In genomic region chr6:41039060-41039998, GRCh38 we compare ENCODE assay signal across 1 cellular context.
A peak's percentile ranks its signal among the peaks of the same experiment; 100 is the strongest.
TF ChIP-seq lines count a peak whose summit lies in the region.

TSS of gene UNC5CL (minus strand) at chr6:41039221. CDS start at chr6:41035074, 4,147 bp downstream.

TF ChIP-seq in HepG2, 621 proteins besides CTCF, POLR2A, EP300 and RAD21 (continued from another document and continues in another):
- TF ChIP-seq ZNF660 (CRISPR knock-in tag; IDR thresholded peaks at IDR 0.05; ENCODE audit: borderline replicate concordance, low read depth) (no peak), HOMEZ (CRISPR knock-in tag; IDR thresholded peaks at IDR 0.05; ENCODE audit: low read depth) (no peak), HNRNPUL1 (IDR thresholded peaks at IDR 0.05; ENCODE audit: low read depth, low read length) (no peak), HMGXB4 (CRISPR knock-in tag; IDR thresholded peaks at IDR 0.05; ENCODE audit: borderline replicate concordance in 1 of 2, low read depth in 1 of 2) (peak in 1 of 2 experiments; percentile 6; a peak in 1 of 4 replicates), ZNF670 (CRISPR knock-in tag; IDR thresholded peaks at IDR 0.05; ENCODE audit: borderline replicate concordance) (no peak), SMC3 (IDR thresholded peaks at IDR 0.05; ENCODE audit: low read length) (peak; percentile 59; the same call in 1 of the 2 replicates), ZNF512B (CRISPR knock-in tag; IDR thresholded peaks at IDR 0.05; ENCODE audit: borderline replicate concordance) (no peak), ATF1 (CRISPR knock-in tag; IDR thresholded peaks at IDR 0.05) (no peak), MIER2 (CRISPR knock-in tag; IDR thresholded peaks at IDR 0.05) (no peak), ZNF761 (CRISPR knock-in tag; conservative IDR thresholded peaks at IDR 0.05) (no peak), PRDM15 (CRISPR knock-in tag; IDR thresholded peaks at IDR 0.05) (no peak), ZFP36L1 (CRISPR knock-in tag; IDR thresholded peaks at IDR 0.05) (no peak), ZNF280D (CRISPR knock-in tag; IDR thresholded peaks at IDR 0.05) (peak; percentile 14; the same call in 1 of the 2 replicates), ZNF407 (CRISPR knock-in tag; IDR thresholded peaks at IDR 0.05; ENCODE audit: not compliant biosample characterization) (no peak), ZNF121 (CRISPR knock-in tag; IDR thresholded peaks at IDR 0.05) (no peak), ZNF484 (CRISPR knock-in tag; IDR thresholded peaks at IDR 0.05; ENCODE audit: borderline replicate concordance, low read depth) (no peak), ZFP41 (CRISPR knock-in tag; IDR thresholded peaks at IDR 0.05; ENCODE audit: borderline replicate concordance) (no peak), ZFP82 (CRISPR knock-in tag; IDR thresholded peaks at IDR 0.05; ENCODE audit: borderline replicate concordance) (no peak), ZNF282 (IDR thresholded peaks at IDR 0.05; ENCODE audit: partially characterized antibody) (no peak), PCBP2 (optimal IDR thresholded peaks at IDR 0.05; ENCODE audit: low read depth, low read length, poor library complexity, severe bottlenecking) (no peak), ZNF879 (CRISPR knock-in tag; IDR thresholded peaks at IDR 0.05) (no peak), PAWR (CRISPR knock-in tag; IDR thresholded peaks at IDR 0.05; ENCODE audit: borderline replicate concordance) (no peak), ZNF558 (CRISPR knock-in tag; IDR thresholded peaks at IDR 0.05; ENCODE audit: borderline replicate concordance) (no peak), RORA (CRISPR knock-in tag; IDR thresholded peaks at IDR 0.05) (no peak), TBX2 (CRISPR knock-in tag; IDR thresholded peaks at IDR 0.05; ENCODE audit: borderline replicate concordance) (no peak), RELA (CRISPR knock-in tag; IDR thresholded peaks at IDR 0.05) (0 out of 2 replicates have a peak, but pooled peaks have one; percentile 18), NCOR1 (IDR thresholded peaks at IDR 0.05; ENCODE audit: borderline replicate concordance, low read length) (0 out of 2 replicates have a peak, but pooled peaks have one; percentile 34), NR2F1 (CRISPR knock-in tag; IDR thresholded peaks at IDR 0.05) (no peak), GFI1 (CRISPR knock-in tag; IDR thresholded peaks at IDR 0.05; ENCODE audit: borderline replicate concordance) (no peak), ERF (CRISPR knock-in tag; IDR thresholded peaks at IDR 0.05) (no peak), ZSCAN5A (CRISPR knock-in tag; IDR thresholded peaks at IDR 0.05; ENCODE audit: borderline replicate concordance) (0 out of 2 replicates have a peak, but pooled peaks have one; percentile 29), ZSCAN9 (CRISPR knock-in tag; IDR thresholded peaks at IDR 0.05; ENCODE audit: borderline replicate concordance) (no peak), KAT8 (CRISPR knock-in tag; IDR thresholded peaks at IDR 0.05) (no peak), ZNF816 (CRISPR knock-in tag; IDR thresholded peaks at IDR 0.05; ENCODE audit: borderline replicate concordance) (no peak), ZNF841 (CRISPR knock-in tag; IDR thresholded peaks at IDR 0.05; ENCODE audit: borderline replicate concordance) (no peak)
